Comparison of ENCODE assay signal across 8 cellular contexts in the genomic region with DNA sequence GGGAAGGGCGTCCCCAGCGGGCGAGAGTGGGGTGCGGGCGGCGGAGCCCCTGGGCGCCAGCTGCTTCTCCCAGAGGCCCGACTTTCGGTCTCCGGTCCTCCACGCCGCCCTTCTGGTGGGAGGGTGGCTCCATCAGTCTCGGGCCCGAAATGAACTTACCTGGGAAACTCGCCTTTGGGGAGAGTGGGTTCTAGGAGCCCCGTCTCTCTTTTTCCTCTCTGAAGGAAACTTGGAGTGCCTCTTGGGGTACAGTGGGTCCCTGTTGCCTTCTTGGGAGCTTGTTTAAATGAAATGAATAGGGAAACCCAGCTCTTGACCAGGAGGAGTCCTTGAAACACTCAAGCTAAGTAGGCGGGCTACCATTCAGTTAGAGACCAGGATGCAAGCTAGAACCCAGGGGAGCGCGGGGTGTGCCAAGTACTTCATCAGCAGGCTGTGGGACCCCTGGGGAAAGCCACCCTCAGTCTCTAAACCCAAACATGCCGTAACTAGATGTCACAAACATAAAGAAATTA. TPM values are rescaled to one million over a fixed set of nuclear protein-coding genes. Genes with fewer than 3 reads are reported as not detected.
DNase-seq lines count a peak whose midpoint lies in the region; ATAC-seq and TF ChIP-seq lines count a peak whose summit lies in the region.
"Had no signal": no experiment of that assay in that cellular context is flagged by ENCODE, and none has a peak within 500 bp of the region (broad histone marks: within the 10 kb centered on the region; RNA-seq: fewer than 3 reads in every experiment).

No MANE protein-coding gene starts in this region.

- peaks cover 20% of the 10 kb centered on the region for H3K4me1 Mint-ChIP-seq in GM23338

- DNase-seq in GM23338 (ENCODE audit: low spot score): peak; percentile 49
- DNase-seq in SK-N-MC (ENCODE audit: low read depth, low spot score): no peak
- no peak for DNase-seq in fibroblast of the aortic adventitia (ENCODE audit: low read depth)
- no peak for DNase-seq in NCI-H2171 (lab: John Stamatoyannopoulos, UW)
- DNase-seq in MV-4-11 (lab: John Stamatoyannopoulos, UW): no peak
- DNase-seq: cortex of kidney had no signal

- H3K4me3 Mint-ChIP-seq in GM23338: peak overlapping the region; percentile 83

- no peak overlapping the region for H3K27ac Mint-ChIP-seq in GM23338

- no peaks in the 10 kb centered on the region for H3K9me2 ChIP-seq in GM23338 (ENCODE audit: insufficient read depth)

- peak overlapping the region; percentile 94 for H3K4me2 ChIP-seq in GM23338

- H3K27me3 Mint-ChIP-seq in GM23338 (ENCODE audit: insufficient read depth, low read depth, poor library complexity): peaks cover 46% of the 10 kb centered on the region

- TF ChIP-seq CTCF in GM23338 (conservative IDR thresholded peaks at IDR 0.05; ENCODE audit: low read depth in 2 of 2): no peak
- TF ChIP-seq CTCF in fibroblast of the aortic adventitia (IDR thresholded peaks at IDR 0.05; ENCODE audit: insufficient read depth, low read length): no peak

- peaks cover 76% of the 10 kb centered on the region for H3K27me3 ChIP-seq in GM23338 (ENCODE audit: insufficient read depth)
- H3K27me3 ChIP-seq in skeletal muscle tissue (ENCODE audit: control insufficient read depth in 3 of 3, insufficient read depth in 3 of 3, low read length in 3 of 3): peaks cover 24 to 30% (median 28%) of the 10 kb centered on the region in 3 donors

- H2AFZ ChIP-seq in GM23338: peak overlapping the region; percentile 98

- H3K4me3 ChIP-seq in GM23338: peak overlapping the region; percentile 76
- H3K4me3 ChIP-seq in SK-N-MC: peak overlapping the region; percentile 67
- H3K4me3 ChIP-seq in fibroblast of the aortic adventitia (ENCODE audit: low read depth, low read length): peak overlapping the region; percentile 68
- H3K4me3 ChIP-seq in skeletal muscle tissue (ENCODE audit: low read length in 3 of 3): peak overlapping the region; percentile 63 to 72 (median 72)

- H3K27ac ChIP-seq in GM23338 (ENCODE audit: low read depth) (no peak overlapping the region), SK-N-MC (no peak overlapping the region), skeletal muscle tissue (ENCODE audit: low read depth, low read length) (no peak overlapping the region)

- no peaks in the 10 kb centered on the region; the same call in 2 of the 3 replicates for H3K36me3 Mint-ChIP-seq in GM23338 (ENCODE audit: low read depth)

- peaks cover 4% of the 10 kb centered on the region; the same call in 1 of the 2 replicates for H3F3A ChIP-seq in GM23338 (replicated peaks; ENCODE audit: low read depth)

- H3K9me3 Mint-ChIP-seq in GM23338: no peaks in the 10 kb centered on the region

- H3K4me1 ChIP-seq in GM23338 (ENCODE audit: insufficient read depth): peaks cover 2% of the 10 kb centered on the region
- peaks cover 10 to 18% (median 16%) of the 10 kb centered on the region in 3 donors for H3K4me1 ChIP-seq in skeletal muscle tissue (ENCODE audit: control insufficient read depth in 3 of 3, insufficient read depth in 3 of 3, low read length in 3 of 3)

- no peaks in the 10 kb centered on the region for H3K9me3 ChIP-seq in SK-N-MC (ENCODE audit: low read depth, low read length)
- H3K9me3 ChIP-seq in skeletal muscle tissue (ENCODE audit: control insufficient read depth in 3 of 3, low read length in 3 of 3): no peaks in the 10 kb centered on the region

- H4K20me1 ChIP-seq in GM23338 (replicated peaks; ENCODE audit: insufficient read depth): peaks cover 7% of the 10 kb centered on the region; the same call in 1 of the 2 replicates

- no peaks in the 10 kb centered on the region for H3K79me2 ChIP-seq in GM23338 (replicated peaks; ENCODE audit: insufficient read depth)

- no peaks in the 10 kb centered on the region for H3K36me3 ChIP-seq in GM23338 (ENCODE audit: insufficient read depth)
- H3K36me3 ChIP-seq in SK-N-MC (ENCODE audit: insufficient read depth, low read length): no peaks in the 10 kb centered on the region
- no peaks in the 10 kb centered on the region for H3K36me3 ChIP-seq in skeletal muscle tissue (ENCODE audit: control insufficient read depth in 3 of 3, insufficient read depth in 3 of 3, low read length in 3 of 3)

- ATAC-seq in GM23338 (peak; percentile 21), HG03354 (IDR thresholded peaks at IDR 0.05; ENCODE audit: poor library complexity, severe bottlenecking, unreplicated experiment) (no peak)

- H3K9ac ChIP-seq in SK-N-MC (ENCODE audit: insufficient read length) (no peak overlapping the region), skeletal muscle tissue (ENCODE audit: low read depth in 1 of 3, low read length in 3 of 3) (peak overlapping the region in 2 of 3 donors; percentile 46 to 70)

TF ChIP-seq in GM23338, 12 proteins besides CTCF, POLR2A, EP300 and RAD21:
- no peak for TF ChIP-seq STAT1 (IDR thresholded peaks at IDR 0.05; ENCODE audit: unreplicated experiment)
- no peak for TF ChIP-seq POLR2AphosphoS5 (IDR thresholded peaks at IDR 0.05; ENCODE audit: low read depth)
- TF ChIP-seq ETS1 (IDR thresholded peaks at IDR 0.05): no peak
- peak; percentile 32 for TF ChIP-seq EZH2 (IDR thresholded peaks at IDR 0.05; ENCODE audit: low read depth, unreplicated experiment)
- no peak for TF ChIP-seq ZNF331 (CRISPR knock-in tag; IDR thresholded peaks at IDR 0.05; ENCODE audit: low read depth)

RNA-seq across cellular contexts. Expression of gene SLC26A4, which starts 1.3 kb away (rescaled TPM):
- total RNA-seq in GM23338 (2014; rRNA removed; shearing (Covaris generic)): 0.07 TPM in 1 of 2 replicates, not detected in the other
- not detected in 2 replicates for polyA plus RNA-seq in GM23338 (2016; fragmentation: Nextera tagmentation; extraction: Ambion mirVana)
- total RNA-seq in fibroblast of the aortic adventitia (ENCODE audit: low replicate concordance): 0.65 and 1.8 TPM in 2 replicates
- total RNA-seq in skeletal muscle tissue: 0.52 TPM
